In genomic region chr1:51622455-51622913, GRCh38 we compare ENCODE assay signal across 8 cellular contexts. TPM values are rescaled to one million over a fixed set of nuclear protein-coding genes. Genes with fewer than 3 reads are reported as not detected.
A peak's percentile ranks its signal among the peaks of the same experiment; 100 is the strongest.
DNase-seq lines count a peak whose midpoint lies in the region; ATAC-seq and TF ChIP-seq lines count a peak whose summit lies in the region.

No MANE protein-coding gene starts in this region.

- ATAC-seq in central memory CD8-positive, alpha-beta T cell (replicated peaks; ENCODE audit: extremely low read depth, poor library complexity, severe bottlenecking) = peak; percentile 32
- ATAC-seq in mucosa of descending colon (peak; percentile 85), GM21619 (IDR thresholded peaks at IDR 0.05; ENCODE audit: unreplicated experiment) (no peak)

- no peak overlapping the region for H2BK120ac ChIP-seq in H9 (ENCODE audit: low read depth, low read length, poor library complexity, severe bottlenecking)

- no peak overlapping the region for H4K5ac ChIP-seq in H9 (ENCODE audit: insufficient read length, low read depth, low read length)

- H3K4me1 Mint-ChIP-seq in H9 = peaks cover 20 to 22% of the 10 kb centered on the region in 2 experiments
- H3K4me1 Mint-ChIP-seq in central memory CD8-positive, alpha-beta T cell = peaks cover 46% of the 10 kb centered on the region

- H3K4ac ChIP-seq in H9 (ENCODE audit: low read depth, low read length) = no peak overlapping the region

- H3K23me2 ChIP-seq in H9 (ENCODE audit: insufficient read length, low read depth, low read length, poor library complexity, severe bottlenecking) = peaks cover 3% of the 10 kb centered on the region

- H3K27ac ChIP-seq in H9 (ENCODE audit: insufficient read length, low read depth, low read length) (no peak overlapping the region), MM.1S (ENCODE audit: low read length) (no peak overlapping the region)

- H3K4me3 ChIP-seq in mucosa of descending colon (no peak overlapping the region), MM.1S (ENCODE audit: low read length) (no peak overlapping the region)

- H3K79me1 ChIP-seq in H9 (ENCODE audit: insufficient read depth, low read depth, low read length, poor library complexity, severe bottlenecking) = peaks cover 3% of the 10 kb centered on the region

- H3K27me3 ChIP-seq in H9 (ENCODE audit: insufficient read depth, low read length) (no peaks in the 10 kb centered on the region), MM.1S (replicated peaks; ENCODE audit: insufficient read depth, low read length) (no peaks in the 10 kb centered on the region)

- H2BK20ac ChIP-seq in H9 (ENCODE audit: low read depth, low read length, poor library complexity, severe bottlenecking) = no peak overlapping the region

- H3K14ac ChIP-seq in H9 (ENCODE audit: insufficient read depth, low read length) = no peak overlapping the region

- H3K79me2 ChIP-seq in H9 (ENCODE audit: insufficient read depth, low read length) (no peaks in the 10 kb centered on the region; the same call in 1 of the 2 replicates), MM.1S (ENCODE audit: low read length) (peaks cover 83% of the 10 kb centered on the region)

- H3K36me3 ChIP-seq in mucosa of descending colon (ENCODE audit: low read depth) (no peaks in the 10 kb centered on the region), MM.1S (replicated peaks; ENCODE audit: insufficient read depth, low read length) (no peaks in the 10 kb centered on the region)

- H4K8ac ChIP-seq in H9 (replicated peaks; ENCODE audit: insufficient read length, low read depth, low read length) = no peak overlapping the region

- H2BK12ac ChIP-seq in H9 (ENCODE audit: insufficient read length, low read depth, low read length) = no peak overlapping the region

- H3F3A ChIP-seq in MM.1S (ENCODE audit: insufficient read depth, low read length) = no peaks in the 10 kb centered on the region

- H3K56ac ChIP-seq in H9 (ENCODE audit: insufficient read length, low read depth, low read length) = no peak overlapping the region

- DNase-seq in A172 (ENCODE audit: low spot score) (peak; percentile 82), H9 (peak; percentile 64), NCI-H748 (lab: John Stamatoyannopoulos, UW; ENCODE audit: unreplicated experiment) (peak; percentile 93), mucosa of descending colon (peak in 1 of 3 donors; percentile 13), MM.1S (no peak), T-helper 1 cell (no peak)
- DNase-seq in central memory CD8-positive, alpha-beta T cell (ENCODE audit: low spot score in 2 of 2) = no peak

- no peak overlapping the region for H2BK15ac ChIP-seq in H9 (ENCODE audit: low read depth, low read length)

- H4K20me1 ChIP-seq in H9 (ENCODE audit: control insufficient read depth, insufficient read depth, insufficient read length) (no peaks in the 10 kb centered on the region), MM.1S (ENCODE audit: insufficient read depth, low read length) (no peaks in the 10 kb centered on the region)

- intact Hi-C loops in mucosa of descending colon (cut with DNase I, micrococcal nuclease) = no loop called here

- H3K27ac Mint-ChIP-seq in H9 = no peak overlapping the region; a peak in 1 of 7 replicates
- no peak overlapping the region for H3K27ac Mint-ChIP-seq in central memory CD8-positive, alpha-beta T cell (ENCODE audit: low read depth)

- H3K9me2 ChIP-seq in MM.1S (replicated peaks; ENCODE audit: insufficient read depth, low read length) = no peaks in the 10 kb centered on the region

- no peak overlapping the region for H3K4me3 Mint-ChIP-seq in H9
- H3K4me3 Mint-ChIP-seq in central memory CD8-positive, alpha-beta T cell = no peak overlapping the region

- H2AFZ ChIP-seq in H9 (ENCODE audit: low read length) = no peak overlapping the region
- H2AFZ ChIP-seq in MM.1S (ENCODE audit: low read length) = no peak overlapping the region

- no peak overlapping the region for H4K91ac ChIP-seq in H9 (ENCODE audit: insufficient read length, low read depth, low read length)

- H3K27me3 Mint-ChIP-seq in H9 (ENCODE audit: low read depth) = no peaks in the 10 kb centered on the region
- no peaks in the 10 kb centered on the region for H3K27me3 Mint-ChIP-seq in central memory CD8-positive, alpha-beta T cell

- H3K18ac ChIP-seq in H9 (ENCODE audit: insufficient read length, low read depth, low read length) = no peak overlapping the region

- no peak overlapping the region for H3K9ac ChIP-seq in H9 (ENCODE audit: extremely low read depth, insufficient read length, low read length)
- no peak overlapping the region for H3K9ac ChIP-seq in MM.1S (ENCODE audit: low read length)

- H3K23ac ChIP-seq in H9 (ENCODE audit: insufficient read length, low read depth, low read length) = no peak overlapping the region

- no peak overlapping the region for H2BK5ac ChIP-seq in H9 (ENCODE audit: insufficient read length, low read length)

- no peak overlapping the region for H3K4me2 ChIP-seq in H9 (ENCODE audit: insufficient read depth, insufficient read length, low read length)
- H3K4me2 ChIP-seq in MM.1S (ENCODE audit: low read depth, low read length) = no peak overlapping the region

- H3K4me1 ChIP-seq in H9 (ENCODE audit: insufficient read depth, low read length) (no peaks in the 10 kb centered on the region; the same call in 1 of the 2 replicates), mucosa of descending colon (ENCODE audit: low read depth) (no peaks in the 10 kb centered on the region), MM.1S (ENCODE audit: low read length) (no peaks in the 10 kb centered on the region)

- H3T11ph ChIP-seq in H9 (ENCODE audit: low read length) = no peak overlapping the region

- H3K36me3 Mint-ChIP-seq in H9 (ENCODE audit: insufficient read depth in 1 of 3, low read depth in 3 of 3) = no peaks in the 10 kb centered on the region
- peaks cover 2% of the 10 kb centered on the region for H3K36me3 Mint-ChIP-seq in central memory CD8-positive, alpha-beta T cell (ENCODE audit: insufficient read depth)

- H3K9me3 ChIP-seq in H9 (ENCODE audit: control insufficient read depth, low read depth, low read length) (no peaks in the 10 kb centered on the region), mucosa of descending colon (no peaks in the 10 kb centered on the region), MM.1S (replicated peaks; ENCODE audit: insufficient read depth, low read length) (no peaks in the 10 kb centered on the region)

- TF ChIP-seq CTCF in H9 (conservative IDR thresholded peaks at IDR 0.05) = no peak
- TF ChIP-seq CTCF in mucosa of descending colon (IDR thresholded peaks at IDR 0.05) = no peak
- no peak for TF ChIP-seq CTCF in MM.1S (IDR thresholded peaks at IDR 0.05; ENCODE audit: low read length)

- no peak overlapping the region for H2AK5ac ChIP-seq in H9 (ENCODE audit: insufficient read length, low read length)

- H3K9me3 Mint-ChIP-seq in H9 = no peaks in the 10 kb centered on the region
- no peaks in the 10 kb centered on the region for H3K9me3 Mint-ChIP-seq in central memory CD8-positive, alpha-beta T cell

- no CpG with 5 or more reads among the region's 2 CpGs for WGBS in H9 (ENCODE audit: extremely low coverage, insufficient read length, low lambda C conversion rate)

RNA-seq across cellular contexts. Expression of gene OSBPL9, which starts 5.6 kb away (rescaled TPM):
- total RNA-seq in A172 (2014; rRNA removed; shearing (Covaris generic)) = 109 and 114 TPM in 2 replicates
- total RNA-seq in H9 (2021) (69.0 and 76.7 TPM in 2 replicates), mucosa of descending colon (10 to 100 TPM; 44.2 to 51.5 (median 50.7) TPM)

Comparison
In these comparisons a context has a peak if more than half of its experiments do, and no peak if none do; other contexts are left out.
1. DNase-seq: peak in A172 (single experiment), H9 (single experiment) and NCI-H748 (single experiment); none in central memory CD8-positive, alpha-beta T cell (0 of 2), MM.1S (single experiment) and T-helper 1 cell (0 of 5).